ENCODE assay signal across 8 cellular contexts in genomic region chr6:37136821-37137200, GRCh38. TPM values are rescaled to one million over a fixed set of nuclear protein-coding genes. Genes with fewer than 3 reads are reported as not detected.
DNase-seq lines count a peak whose midpoint lies in the region; ATAC-seq and TF ChIP-seq lines count a peak whose summit lies in the region.
"Had no signal": no experiment of that assay in that cellular context is flagged by ENCODE, and none has a peak within 500 bp of the region (broad histone marks: within the 10 kb centered on the region; RNA-seq: fewer than 3 reads in every experiment).

No MANE protein-coding gene starts in this region.

- CTCF ChIA-PET in HEK293 (lab: Yijun Ruan, JAX) = interaction anchor here (0.6 to 4.3 kb wide), 7 partner anchors 9 to 108 kb away, joined by 3 to 32 read pairs (median 3); no protein-coding TSS in a partner anchor

- H3K27ac ChIP-seq in HEK293 (ENCODE audit: extremely low read depth, low read depth, low read length) (peak overlapping the region; percentile 73), iPS DF 6.9 (ENCODE audit: low read length) (peak overlapping the region; percentile 46), skeletal muscle tissue (ENCODE audit: low read depth, low read length) (peak overlapping the region; percentile 15)

- H3K36me3 ChIP-seq in HEK293 (ENCODE audit: control insufficient read depth in 2 of 2, insufficient read depth in 1 of 2, low read length in 2 of 2) = no peaks in the 10 kb centered on the region
- H3K36me3 ChIP-seq in iPS DF 6.9 (ENCODE audit: control insufficient read depth, insufficient read depth, low read length) = no peaks in the 10 kb centered on the region; the same call in 1 of the 2 replicates
- no peaks in the 10 kb centered on the region for H3K36me3 ChIP-seq in skeletal muscle tissue (ENCODE audit: control insufficient read depth in 3 of 3, insufficient read depth in 3 of 3, low read length in 3 of 3)

- no peak overlapping the region for H3K9ac ChIP-seq in skeletal muscle tissue (ENCODE audit: low read depth in 1 of 3, low read length in 3 of 3)

- POLR2A ChIA-PET in HEK293 (lab: Yijun Ruan, JAX) = interaction anchor here (0.6 to 8.2 kb wide), 5 partner anchors 11 to 86 kb away, joined by 3 to 82 read pairs (median 4); partner anchors contain the start of gene PIM1

- no peak for ATAC-seq in GM21786 (IDR thresholded peaks at IDR 0.05; ENCODE audit: unreplicated experiment)

- DNase-seq in iPS DF 6.9 (ENCODE audit: low read depth, low spot score) (no peak), GM10266 (ENCODE audit: extremely low spot score) (no peak), midbrain (lab: John Stamatoyannopoulos, UW) (no peak)
- DNase-seq: Kasumi-1 had no signal

- WGBS in iPS DF 6.9 (ENCODE audit: insufficient coverage, insufficient read length) = no CpG with 5 or more reads among the region's 7 CpGs

- H3K27me3 ChIP-seq in iPS DF 6.9 (ENCODE audit: control insufficient read depth, insufficient read depth, low read length) (no peaks in the 10 kb centered on the region), skeletal muscle tissue (ENCODE audit: control insufficient read depth in 3 of 3, insufficient read depth in 3 of 3, low read length in 3 of 3) (no peaks in the 10 kb centered on the region)

- no peaks in the 10 kb centered on the region for H3K9me3 ChIP-seq in HEK293 (ENCODE audit: control insufficient read depth, insufficient read depth, low read depth, low read length)
- H3K9me3 ChIP-seq in iPS DF 6.9 (ENCODE audit: control insufficient read depth, insufficient read depth, low read length) = no peaks in the 10 kb centered on the region
- H3K9me3 ChIP-seq in skeletal muscle tissue (ENCODE audit: control insufficient read depth in 3 of 3, low read length in 3 of 3) = no peaks in the 10 kb centered on the region

- no peak for TF ChIP-seq CTCF in HEK293 (tag by site-specific recombination; IDR thresholded peaks at IDR 0.05)
- no peak for TF ChIP-seq CTCF in WI38 (IDR thresholded peaks at IDR 0.05; ENCODE audit: low read depth, low read length)
- no peak for TF ChIP-seq CTCF in GM10266 (IDR thresholded peaks at IDR 0.05; ENCODE audit: control insufficient read depth, insufficient read depth, low read depth, missing control alignments)

- peaks cover 22% of the 10 kb centered on the region for H3K4me1 ChIP-seq in HEK293 (ENCODE audit: control insufficient read depth, insufficient read depth, low read length)
- peaks cover 11% of the 10 kb centered on the region for H3K4me1 ChIP-seq in iPS DF 6.9 (ENCODE audit: control insufficient read depth, insufficient read depth, low read length)
- H3K4me1 ChIP-seq in skeletal muscle tissue (ENCODE audit: control insufficient read depth in 3 of 3, insufficient read depth in 3 of 3, low read length in 3 of 3) = peaks cover 19 to 36% (median 31%) of the 10 kb centered on the region in 3 donors

- H3K4me3 ChIP-seq in HEK293 (ENCODE audit: low read depth, low read length) (peak overlapping the region; percentile 19), WI38 (ENCODE audit: low read depth, low read length) (peak overlapping the region; percentile 40), iPS DF 6.9 (ENCODE audit: low read length) (peak overlapping the region; percentile 72; the same call in 1 of the 2 replicates), skeletal muscle tissue (ENCODE audit: low read length in 3 of 3) (no peak overlapping the region)

TF ChIP-seq in HEK293, 187 proteins besides CTCF, POLR2A, EP300 and RAD21:
- TF ChIP-seq RBAK (tag by site-specific recombination; IDR thresholded peaks at IDR 0.05) (no peak), ZNF280C (tag by site-specific recombination; IDR thresholded peaks at IDR 0.05) (no peak), ZNF664 (tag by site-specific recombination; IDR thresholded peaks at IDR 0.05) (0 out of 2 replicates have a peak, but pooled peaks have one; percentile 21), ZBTB44 (tag by site-specific recombination; IDR thresholded peaks at IDR 0.05) (no peak), ZNF544 (tag by site-specific recombination; IDR thresholded peaks at IDR 0.05) (no peak), BCL11B (tag by site-specific recombination; IDR thresholded peaks at IDR 0.05; ENCODE audit: low read depth) (no peak)

RNA-seq across cellular contexts. Expression of gene PIM1, which starts 33.1 kb away (rescaled TPM):
- 20.4 TPM for total RNA-seq in skeletal muscle tissue

Comparison
In these comparisons a context has a peak if more than half of its experiments do, and no peak if none do; other contexts are left out.
1. H3K27ac ChIP-seq: peak in every context shown above with its lines; median percentile 73 in HEK293; 46 in iPS DF 6.9; 15 in skeletal muscle tissue.
2. H3K4me3 ChIP-seq: peak in HEK293 (single experiment), WI38 (single experiment) and iPS DF 6.9 (single experiment); none in skeletal muscle tissue (0 of 3).